In the genomic region with DNA sequence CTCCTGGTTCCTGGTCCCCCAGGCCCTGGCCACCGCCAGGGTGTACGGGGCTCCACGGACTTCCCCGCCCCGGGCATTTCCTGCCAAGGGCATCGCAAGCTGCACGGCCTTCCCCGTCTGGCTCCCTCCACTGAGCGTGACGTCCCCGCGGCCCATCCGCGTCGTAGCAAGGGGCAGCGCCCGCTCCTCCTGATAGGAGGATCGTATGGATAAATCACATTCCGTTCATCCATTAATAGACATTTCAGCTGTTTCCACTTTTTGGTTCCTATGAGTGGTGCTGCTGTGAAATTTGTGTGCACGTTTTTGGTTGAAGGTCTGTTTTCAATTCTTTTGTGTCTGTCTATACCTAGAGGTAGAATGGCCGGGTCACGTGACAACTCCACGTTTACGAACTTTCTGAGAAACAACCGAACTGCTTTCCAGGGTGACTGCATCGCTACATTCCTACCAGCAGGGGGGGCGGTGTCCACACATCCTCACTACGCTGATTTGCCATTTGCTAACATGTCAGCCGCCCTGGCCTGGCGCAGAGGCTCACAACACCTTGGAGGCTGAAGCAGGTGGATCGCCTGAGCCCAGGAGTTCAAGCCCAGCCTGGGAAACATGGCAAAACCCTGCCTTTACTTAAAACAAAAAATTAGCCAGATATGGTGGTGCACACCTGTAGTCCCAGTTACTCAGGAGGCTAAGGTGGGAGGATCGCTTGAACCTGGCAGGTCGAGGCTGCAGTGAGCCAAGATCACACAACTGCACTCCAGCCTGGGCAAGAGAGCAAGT, we compare ENCODE assay signal across 1 cellular context.
TF ChIP-seq lines count a peak whose summit lies in the region.

No MANE protein-coding gene starts in this region.

TF ChIP-seq in SK-N-SH, 30 proteins besides CTCF, POLR2A, EP300 and RAD21 (continued from another document):
- TF ChIP-seq REST (IDR thresholded peaks at IDR 0.05; ENCODE audit: low read depth, low read length) (no peak), GABPA (IDR thresholded peaks at IDR 0.05; ENCODE audit: low read depth) (no peak), FOXM1 (IDR thresholded peaks at IDR 0.05; ENCODE audit: low read depth) (no peak), NFIC (IDR thresholded peaks at IDR 0.05; ENCODE audit: borderline replicate concordance) (no peak), PBX3 (IDR thresholded peaks at IDR 0.05) (no peak), YY1 (IDR thresholded peaks at IDR 0.05; ENCODE audit: low read depth) (no peak), FOSL2 (IDR thresholded peaks at IDR 0.05; ENCODE audit: borderline replicate concordance, low read depth) (no peak), MXI1 (IDR thresholded peaks at IDR 0.05; ENCODE audit: low read depth, low read length) (0 out of 2 replicates have a peak, but pooled peaks have one; percentile 48)
- TF ChIP-seq, protein P1, sequence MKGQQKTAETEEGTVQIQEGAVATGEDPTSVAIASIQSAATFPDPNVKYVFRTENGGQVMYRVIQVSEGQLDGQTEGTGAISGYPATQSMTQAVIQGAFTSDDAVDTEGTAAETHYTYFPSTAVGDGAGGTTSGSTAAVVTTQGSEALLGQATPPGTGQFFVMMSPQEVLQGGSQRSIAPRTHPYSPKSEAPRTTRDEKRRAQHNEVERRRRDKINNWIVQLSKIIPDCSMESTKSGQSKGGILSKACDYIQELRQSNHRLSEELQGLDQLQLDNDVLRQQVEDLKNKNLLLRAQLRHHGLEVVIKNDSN (IDR thresholded peaks at IDR 0.05; ENCODE audit: borderline replicate concordance, low read depth) = peak; percentile 76
